In the genomic region with DNA sequence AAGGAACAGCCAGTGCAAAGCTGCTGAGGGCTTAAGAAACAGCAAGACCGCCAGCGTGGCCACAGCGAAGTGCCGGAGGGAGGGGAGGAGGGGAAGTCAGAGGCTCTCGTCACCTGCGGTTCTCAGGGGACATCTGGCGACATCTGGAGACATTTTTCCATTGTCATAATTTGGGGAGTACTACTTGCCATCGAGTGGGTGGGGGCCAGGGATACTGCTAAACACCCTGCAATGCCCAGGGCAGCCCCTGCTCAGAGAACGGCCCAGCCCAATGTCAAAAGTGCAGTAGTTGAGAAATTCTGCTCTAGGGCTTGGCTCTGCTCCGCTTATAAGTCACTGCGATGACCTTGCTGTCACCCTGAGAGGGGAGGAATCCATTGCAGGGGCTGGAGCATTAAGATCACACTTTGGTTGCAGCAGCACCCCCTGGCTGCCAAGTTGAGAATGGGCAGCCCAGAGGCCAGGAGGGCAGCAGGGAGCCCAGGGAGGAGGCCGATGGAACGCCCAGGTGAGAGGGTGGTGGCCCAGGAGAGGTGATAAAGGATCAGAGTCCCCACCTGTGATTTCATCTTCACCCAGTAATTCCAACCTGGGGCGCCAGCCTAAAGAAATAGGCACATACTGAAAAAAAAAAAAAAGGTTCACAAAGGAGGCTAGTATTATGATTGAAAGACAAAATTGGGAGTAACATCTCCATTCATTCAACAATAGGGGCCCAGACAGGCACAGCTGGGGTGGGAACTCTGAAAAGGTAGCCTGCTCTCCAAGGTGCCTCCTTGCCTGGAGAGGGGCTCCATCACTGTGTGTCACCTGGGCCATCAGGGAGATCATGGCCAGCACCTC, we compare ENCODE assay signal across 1 cellular context.
TF ChIP-seq lines count a peak whose summit lies in the region.

No MANE protein-coding gene starts in this region.

TF ChIP-seq in K562, 482 proteins besides CTCF, POLR2A, EP300 and RAD21 (continued from another document):
- TF ChIP-seq, protein P1, sequence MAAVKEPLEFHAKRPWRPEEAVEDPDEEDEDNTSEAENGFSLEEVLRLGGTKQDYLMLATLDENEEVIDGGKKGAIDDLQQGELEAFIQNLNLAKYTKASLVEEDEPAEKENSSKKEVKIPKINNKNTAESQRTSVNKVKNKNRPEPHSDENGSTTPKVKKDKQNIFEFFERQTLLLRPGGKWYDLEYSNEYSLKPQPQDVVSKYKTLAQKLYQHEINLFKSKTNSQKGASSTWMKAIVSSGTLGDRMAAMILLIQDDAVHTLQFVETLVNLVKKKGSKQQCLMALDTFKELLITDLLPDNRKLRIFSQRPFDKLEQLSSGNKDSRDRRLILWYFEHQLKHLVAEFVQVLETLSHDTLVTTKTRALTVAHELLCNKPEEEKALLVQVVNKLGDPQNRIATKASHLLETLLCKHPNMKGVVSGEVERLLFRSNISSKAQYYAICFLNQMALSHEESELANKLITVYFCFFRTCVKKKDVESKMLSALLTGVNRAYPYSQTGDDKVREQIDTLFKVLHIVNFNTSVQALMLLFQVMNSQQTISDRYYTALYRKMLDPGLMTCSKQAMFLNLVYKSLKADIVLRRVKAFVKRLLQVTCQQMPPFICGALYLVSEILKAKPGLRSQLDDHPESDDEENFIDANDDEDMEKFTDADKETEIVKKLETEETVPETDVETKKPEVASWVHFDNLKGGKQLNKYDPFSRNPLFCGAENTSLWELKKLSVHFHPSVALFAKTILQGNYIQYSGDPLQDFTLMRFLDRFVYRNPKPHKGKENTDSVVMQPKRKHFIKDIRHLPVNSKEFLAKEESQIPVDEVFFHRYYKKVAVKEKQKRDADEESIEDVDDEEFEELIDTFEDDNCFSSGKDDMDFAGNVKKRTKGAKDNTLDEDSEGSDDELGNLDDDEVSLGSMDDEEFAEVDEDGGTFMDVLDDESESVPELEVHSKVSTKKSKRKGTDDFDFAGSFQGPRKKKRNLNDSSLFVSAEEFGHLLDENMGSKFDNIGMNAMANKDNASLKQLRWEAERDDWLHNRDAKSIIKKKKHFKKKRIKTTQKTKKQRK (IDR thresholded peaks at IDR 0.05; ENCODE audit: borderline replicate concordance, low read depth, low read length) = no peak
- TF ChIP-seq RCOR1 (IDR thresholded peaks at IDR 0.05; ENCODE audit: borderline replicate concordance in 1 of 2, low read depth in 2 of 2, low read length in 2 of 2) (peak in 1 of 2 experiments; percentile 27; a peak in 1 of 4 replicates), ZNF124 (CRISPR knock-in tag; IDR thresholded peaks at IDR 0.05) (no peak), STAT5B (CRISPR knock-in tag; IDR thresholded peaks at IDR 0.05) (no peak), CC2D1A (IDR thresholded peaks at IDR 0.05) (no peak), NR2F6 (CRISPR knock-in tag; IDR thresholded peaks at IDR 0.05) (no peak), FOSL1 (tag; conservative IDR thresholded peaks at IDR 0.05) (no peak), PTTG1 (tag; IDR thresholded peaks at IDR 0.05; ENCODE audit: low read depth) (no peak), NFYB (IDR thresholded peaks at IDR 0.05; ENCODE audit: extremely low read depth, insufficient read length) (no peak), EHMT2 (IDR thresholded peaks at IDR 0.05) (0 out of 2 replicates have a peak, but pooled peaks have one; percentile 36), MCM5 (IDR thresholded peaks at IDR 0.05; ENCODE audit: low read depth) (no peak), MTA1 (IDR thresholded peaks at IDR 0.05; ENCODE audit: borderline replicate concordance) (no peak), MYBL2 (IDR thresholded peaks at IDR 0.05; ENCODE audit: low read depth) (no peak), MYBL2 (CRISPR knock-in tag; IDR thresholded peaks at IDR 0.05; ENCODE audit: borderline replicate concordance) (no peak), RNF2 (IDR thresholded peaks at IDR 0.05) (no peak)
- TF ChIP-seq, protein P2, sequence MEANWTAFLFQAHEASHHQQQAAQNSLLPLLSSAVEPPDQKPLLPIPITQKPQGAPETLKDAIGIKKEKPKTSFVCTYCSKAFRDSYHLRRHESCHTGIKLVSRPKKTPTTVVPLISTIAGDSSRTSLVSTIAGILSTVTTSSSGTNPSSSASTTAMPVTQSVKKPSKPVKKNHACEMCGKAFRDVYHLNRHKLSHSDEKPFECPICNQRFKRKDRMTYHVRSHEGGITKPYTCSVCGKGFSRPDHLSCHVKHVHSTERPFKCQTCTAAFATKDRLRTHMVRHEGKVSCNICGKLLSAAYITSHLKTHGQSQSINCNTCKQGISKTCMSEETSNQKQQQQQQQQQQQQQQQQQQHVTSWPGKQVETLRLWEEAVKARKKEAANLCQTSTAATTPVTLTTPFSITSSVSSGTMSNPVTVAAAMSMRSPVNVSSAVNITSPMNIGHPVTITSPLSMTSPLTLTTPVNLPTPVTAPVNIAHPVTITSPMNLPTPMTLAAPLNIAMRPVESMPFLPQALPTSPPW (CRISPR knock-in tag; IDR thresholded peaks at IDR 0.05) = peak; percentile 36; the same call in 1 of the 2 replicates
- TF ChIP-seq, protein P3, sequence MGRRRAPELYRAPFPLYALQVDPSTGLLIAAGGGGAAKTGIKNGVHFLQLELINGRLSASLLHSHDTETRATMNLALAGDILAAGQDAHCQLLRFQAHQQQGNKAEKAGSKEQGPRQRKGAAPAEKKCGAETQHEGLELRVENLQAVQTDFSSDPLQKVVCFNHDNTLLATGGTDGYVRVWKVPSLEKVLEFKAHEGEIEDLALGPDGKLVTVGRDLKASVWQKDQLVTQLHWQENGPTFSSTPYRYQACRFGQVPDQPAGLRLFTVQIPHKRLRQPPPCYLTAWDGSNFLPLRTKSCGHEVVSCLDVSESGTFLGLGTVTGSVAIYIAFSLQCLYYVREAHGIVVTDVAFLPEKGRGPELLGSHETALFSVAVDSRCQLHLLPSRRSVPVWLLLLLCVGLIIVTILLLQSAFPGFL (CRISPR knock-in tag; IDR thresholded peaks at IDR 0.05) = no peak
- TF ChIP-seq, protein P4, sequence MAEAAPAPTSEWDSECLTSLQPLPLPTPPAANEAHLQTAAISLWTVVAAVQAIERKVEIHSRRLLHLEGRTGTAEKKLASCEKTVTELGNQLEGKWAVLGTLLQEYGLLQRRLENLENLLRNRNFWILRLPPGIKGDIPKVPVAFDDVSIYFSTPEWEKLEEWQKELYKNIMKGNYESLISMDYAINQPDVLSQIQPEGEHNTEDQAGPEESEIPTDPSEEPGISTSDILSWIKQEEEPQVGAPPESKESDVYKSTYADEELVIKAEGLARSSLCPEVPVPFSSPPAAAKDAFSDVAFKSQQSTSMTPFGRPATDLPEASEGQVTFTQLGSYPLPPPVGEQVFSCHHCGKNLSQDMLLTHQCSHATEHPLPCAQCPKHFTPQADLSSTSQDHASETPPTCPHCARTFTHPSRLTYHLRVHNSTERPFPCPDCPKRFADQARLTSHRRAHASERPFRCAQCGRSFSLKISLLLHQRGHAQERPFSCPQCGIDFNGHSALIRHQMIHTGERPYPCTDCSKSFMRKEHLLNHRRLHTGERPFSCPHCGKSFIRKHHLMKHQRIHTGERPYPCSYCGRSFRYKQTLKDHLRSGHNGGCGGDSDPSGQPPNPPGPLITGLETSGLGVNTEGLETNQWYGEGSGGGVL (CRISPR knock-in tag; IDR thresholded peaks at IDR 0.05) = no peak
- TF ChIP-seq, protein P5, sequence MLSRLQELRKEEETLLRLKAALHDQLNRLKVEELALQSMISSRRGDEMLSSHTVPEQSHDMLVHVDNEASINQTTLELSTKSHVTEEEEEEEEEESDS (CRISPR knock-in tag; IDR thresholded peaks at IDR 0.05) = no peak
